In the genomic region with DNA sequence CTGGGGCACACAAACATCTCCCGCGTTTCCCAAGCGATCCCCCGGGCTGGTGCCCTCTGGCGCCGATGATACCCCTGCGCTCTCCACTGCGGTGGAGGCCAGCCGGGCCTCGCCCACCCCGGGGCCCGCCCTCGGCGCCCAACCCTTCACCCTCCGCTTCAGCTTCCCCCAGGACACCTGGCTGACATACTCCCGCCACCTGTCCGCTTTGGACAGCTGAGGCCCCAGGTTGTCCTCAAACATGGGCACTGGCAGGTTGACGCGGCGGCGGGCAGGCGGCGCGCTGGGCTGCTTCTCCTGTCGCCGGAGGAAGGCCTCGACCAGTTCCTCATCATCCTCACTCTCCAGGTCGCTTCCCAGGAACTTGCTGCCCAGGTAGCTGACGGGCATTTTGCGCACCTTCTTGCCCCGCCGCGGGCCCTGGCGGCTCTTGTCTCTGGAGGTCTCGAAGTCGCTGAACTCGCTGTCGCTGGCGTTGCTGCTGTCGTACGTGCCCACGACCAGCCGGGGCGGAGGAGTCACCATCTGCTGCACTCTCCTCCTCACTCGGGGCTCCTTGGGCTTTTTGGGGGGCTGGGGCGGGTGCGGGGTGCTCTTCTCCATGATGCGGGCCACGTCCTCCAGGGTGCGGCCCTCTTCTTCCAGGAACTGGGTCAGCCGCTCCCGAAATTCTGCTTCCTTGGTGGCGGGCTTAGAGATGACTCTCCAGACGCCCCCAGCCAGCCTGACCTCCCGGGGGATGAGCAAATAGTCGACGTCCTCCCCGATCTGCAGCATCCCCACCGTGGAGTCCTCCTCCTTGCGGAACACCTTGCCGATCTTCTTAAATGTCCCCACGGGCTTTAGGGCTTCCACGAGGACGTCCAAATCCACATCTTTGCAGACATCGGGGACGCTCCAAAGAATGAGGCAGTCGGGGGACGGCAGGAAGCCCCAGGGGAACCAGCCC, we compare ENCODE assay signal across 12 cellular contexts. TPM values are rescaled to one million over a fixed set of nuclear protein-coding genes. Genes with fewer than 3 reads are reported as not detected.
DNase-seq lines count a peak whose midpoint lies in the region; ATAC-seq and TF ChIP-seq lines count a peak whose summit lies in the region.
"Had no signal": no experiment of that assay in that cellular context is flagged by ENCODE, and none has a peak within 500 bp of the region (broad histone marks: within the 10 kb centered on the region; RNA-seq: fewer than 3 reads in every experiment).

No MANE protein-coding gene starts in this region.

- no peak for DNase-seq in heart left ventricle
- DNase-seq in left ventricle myocardium superior, result no peak
- DNase-seq in fibroblast of pulmonary artery (ENCODE audit: low read depth), result no peak
- peak; percentile 61 for DNase-seq in neural progenitor cell (ENCODE audit: low spot score)
- DNase-seq in aorta, result no peak
- DNase-seq in SIG-M5 treated with dmso at 0.1 percent for 504 hours (lab: John Stamatoyannopoulos, UW; ENCODE audit: unreplicated experiment), result no peak
- DNase-seq in NCI-H1105 treated with DMSO at 0.1 percent for 48 hours (lab: John Stamatoyannopoulos, UW), result no peak
- DNase-seq in NCI-H82 treated with DMSO at 0.1 percent for 48 hours (lab: John Stamatoyannopoulos, UW; ENCODE audit: unreplicated experiment), result no peak
- DNase-seq: activated CD4-positive, CD25-positive, alpha-beta regulatory T cell treated with anti-CD3 and anti-CD28 coated beads, Interleukin-2, amount 50 U/mL, for 72 hours had no signal

- intact Hi-C loops in heart left ventricle (cut with DNase I) (no loop called here), left ventricle myocardium superior (cut with micrococcal nuclease) (no loop called here), aorta (cut with DNase I) (no loop called here)

- no peak overlapping the region for H3K9ac ChIP-seq in neural progenitor cell

- H3K4me1 ChIP-seq in heart left ventricle (peaks cover 0 to 55% (median 16%) of the 10 kb centered on the region in 12 donors), neural progenitor cell (peaks cover 22% of the 10 kb centered on the region), aorta (ENCODE audit: control insufficient read depth in 1 of 2, insufficient read depth in 2 of 2, low read length in 2 of 2) (no peaks in the 10 kb centered on the region)

- ATAC-seq in heart left ventricle (no peak), left ventricle myocardium superior (no peak), aorta (ENCODE audit: low FRiP score) (no peak)
- ATAC-seq: GM12878 had no signal

- peaks cover 79% of the 10 kb centered on the region for H3K4me1 Mint-ChIP-seq in neural progenitor cell

- H2AFZ ChIP-seq in neural progenitor cell (replicated peaks), result no peak overlapping the region

- no peak for TF ChIP-seq POLR2A in heart left ventricle (IDR thresholded peaks at IDR 0.05)

- H4K20me1 ChIP-seq in neural progenitor cell (ENCODE audit: low read depth), result peaks cover 20% of the 10 kb centered on the region

- peaks cover 14% of the 10 kb centered on the region for H3K27me3 Mint-ChIP-seq in neural progenitor cell (ENCODE audit: insufficient read depth, low read depth)

- H3K4me3 ChIP-seq in heart left ventricle, result peak overlapping the region; percentile 50 to 76 (median 62)
- peak overlapping the region; percentile 69 for H3K4me3 ChIP-seq in fibroblast of pulmonary artery (replicated peaks; ENCODE audit: low read depth, low read length)
- peak overlapping the region; percentile 70 for H3K4me3 ChIP-seq in neural progenitor cell
- H3K4me3 ChIP-seq in aorta (ENCODE audit: low read length in 2 of 2), result peak overlapping the region; percentile 43
- H3K4me3 ChIP-seq: GM12878 had no signal

- TF ChIP-seq CTCF in heart left ventricle (IDR thresholded peaks at IDR 0.05) (peak in 1 of 12 donors; percentile 8), fibroblast of pulmonary artery (IDR thresholded peaks at IDR 0.05; ENCODE audit: low read length, missing control alignments) (no peak), neural progenitor cell (IDR thresholded peaks at IDR 0.05) (peak; percentile 14)

- H3K9me3 ChIP-seq in heart left ventricle, result no peaks in the 10 kb centered on the region
- no peaks in the 10 kb centered on the region for H3K9me3 ChIP-seq in neural progenitor cell (ENCODE audit: low read depth)
- H3K9me3 ChIP-seq in aorta (ENCODE audit: control insufficient read depth, low read length), result no peaks in the 10 kb centered on the region

- peak overlapping the region; percentile 69 to 98 (median 90) for H3K27ac ChIP-seq in heart left ventricle
- no peak overlapping the region for H3K27ac ChIP-seq in neural progenitor cell
- peak overlapping the region in 1 of 2 donors; percentile 26 for H3K27ac ChIP-seq in aorta (ENCODE audit: low read depth in 1 of 2, low read length in 2 of 2)

- peaks cover 45% of the 10 kb centered on the region for H3F3A ChIP-seq in neural progenitor cell (ENCODE audit: low read depth)

- H3K4me3 Mint-ChIP-seq in neural progenitor cell, result peak overlapping the region; percentile 97
- H3K4me3 Mint-ChIP-seq: IgD-negative memory B cell had no signal

- peaks cover 10% of the 10 kb centered on the region for H3K36me3 Mint-ChIP-seq in neural progenitor cell
- H3K36me3 Mint-ChIP-seq: IgD-negative memory B cell had no signal

- H3K4me2 ChIP-seq in neural progenitor cell, result peak overlapping the region; percentile 86

- H3K79me2 ChIP-seq in neural progenitor cell (ENCODE audit: low read depth), result peaks cover 9% of the 10 kb centered on the region

- H3K9me3 Mint-ChIP-seq in neural progenitor cell, result no peaks in the 10 kb centered on the region
- H3K9me3 Mint-ChIP-seq: IgD-negative memory B cell had no signal

- H3K27me3 ChIP-seq in heart left ventricle (peaks cover 0 to 65% (median 6%) of the 10 kb centered on the region in 9 donors), neural progenitor cell (peaks cover 40% of the 10 kb centered on the region), aorta (ENCODE audit: control insufficient read depth in 1 of 2, insufficient read depth in 2 of 2, low read length in 1 of 2) (no peaks in the 10 kb centered on the region)

- H3K36me3 ChIP-seq in heart left ventricle (peaks cover 0 to 12% (median 0%) of the 10 kb centered on the region in 9 donors), neural progenitor cell (no peaks in the 10 kb centered on the region), aorta (ENCODE audit: control insufficient read depth in 1 of 2, insufficient read depth in 2 of 2, low read length in 1 of 2) (no peaks in the 10 kb centered on the region)

- peak overlapping the region; percentile 78 for H3K27ac Mint-ChIP-seq in neural progenitor cell

- 19 to 26% (median 22%) methylated on average over 63 to 68 of the region's 68 CpGs for WGBS in heart left ventricle, 4 donors
- 3 to 4% methylated on average over 66 to 68 of the region's 68 CpGs for whole genome bisulfite sequencing in aorta, 2 donors

RNA-seq across cellular contexts. Expression of a gene that starts 1.1 kb away (rescaled TPM):
- total RNA-seq in heart left ventricle (10 to 100 TPM; 13.6 to 30.6 (median 24.7) TPM), left ventricle myocardium superior (33.5 TPM), neural progenitor cell (ENCODE audit: low replicate concordance) (2.8 and 14.1 TPM in 2 replicates), aorta (10 to 100 TPM; 18.8 to 25.7 TPM)
- polyA plus RNA-seq in heart left ventricle (10 to 100 TPM; 17.8 to 19.0 TPM), aorta (10 to 100 TPM in 1 of 2 donors, 1 to 10 TPM in 1; 9.6 to 11.0 TPM)
- polyA plus RNA-seq: IgD-negative memory B cell had no signal

RNA-seq across cellular contexts. Expression of a gene that starts 16.4 kb away (rescaled TPM):
- under 1 TPM in 7 of 9 donors, not detected in 2; 0.07 to 0.19 (median 0.12) TPM for total RNA-seq in heart left ventricle
- polyA plus RNA-seq in heart left ventricle, result under 1 TPM in 1 of 2 donors, not detected in 1; 0.08 TPM
- total RNA-seq in left ventricle myocardium superior, result 0.07 TPM
- 0.58 and 0.74 TPM in 2 replicates for total RNA-seq in neural progenitor cell (ENCODE audit: low replicate concordance)
- 1 to 10 TPM; 3.1 to 4.3 TPM for total RNA-seq in aorta
- polyA plus RNA-seq in aorta, result 1 to 10 TPM; 1.2 to 1.6 TPM
- total RNA-seq: GM12878, left lobe of liver had no signal
- polyA plus RNA-seq: GM12878, IgD-negative memory B cell had no signal

RNA-seq across cellular contexts. Expression of a gene that starts 59.1 kb away (rescaled TPM):
- total RNA-seq in heart left ventricle, result 10 to 100 TPM in 3 of 9 donors, 1 to 10 TPM in 6; 2.1 to 12.1 (median 9.3) TPM
- polyA plus RNA-seq in heart left ventricle, result 1 to 10 TPM; 3.2 to 6.0 TPM
- 9.4 TPM for total RNA-seq in left ventricle myocardium superior
- 42.5 and 43.9 TPM in 2 replicates for total RNA-seq in neural progenitor cell (ENCODE audit: low replicate concordance)
- 10 to 100 TPM in 1 of 2 donors, 1 to 10 TPM in 1; 6.8 to 12.4 TPM for total RNA-seq in aorta
- 1 to 10 TPM; 3.3 to 6.8 TPM for polyA plus RNA-seq in aorta
- polyA plus RNA-seq: IgD-negative memory B cell had no signal
